ENCODE assay signal across 31 cellular contexts in genomic region chr7:96116173-96116572, GRCh38.
"Had no signal": no experiment of that assay in that cellular context is flagged by ENCODE, and none has a peak within 500 bp of the region (broad histone marks: within the 10 kb centered on the region; RNA-seq: fewer than 3 reads in every experiment).

No MANE protein-coding gene starts in this region.

- DNase-seq: activated CD4-positive, alpha-beta T cell treated with anti-CD3 and anti-CD28 coated beads, Interleukin-2, amount 10 ng/mL, durations not matched to agents 24 days and 14 days; activated CD4-positive, alpha-beta T cell treated with anti-CD3 and anti-CD28 coated beads, Interleukin-2, amount 50 U/mL, for 4 hours; activated CD8-positive, alpha-beta T cell treated with anti-CD3 and anti-CD28 coated beads for 36 hours; activated effector memory CD4-positive, alpha-beta T cell treated with anti-CD3 and anti-CD28 coated beads, Interleukin-2, amount 50 U/mL, for 16 hours; activated naive CD4-positive, alpha-beta T cell; activated naive CD8-positive, alpha-beta T cell treated with anti-CD3 and anti-CD28 coated beads, Interleukin-2, amount 10 ng/mL, durations not matched to agents 7 days and 5 days; activated T-cell treated with anti-CD3 and anti-CD28 coated beads, Interleukin-2, amount 50 U/mL, for 1 hour; activated T-cell treated with anti-CD3 and anti-CD28 coated beads, Interleukin-2, amount 50 U/mL, for 72 hours; amygdala; body of pancreas; Karpas-422; KBM-7; NCI-H1105; NCI-H1417 treated with DMSO at 0.1 percent for 48 hours; NCI-H2029; NCI-H2107; NCI-H226; NCI-H446 treated with DMSO at 0.1 percent for 48 hours; NCI-H524; NCI-H69; NK-92 treated with Interleukin-12 subunit alpha and Interleukin-12 subunit beta, amount 100 ng/mL, for 24 hours; PC-9; SIG-M5; T-cell; T-helper 17 cell had no signal

- H3K27me3 ChIP-seq: body of pancreas, breast epithelium had no signal

- H3K9me3 ChIP-seq: body of pancreas had no signal

- H3K4me2 ChIP-seq: PC-9 had no signal

- H3K4me1 Mint-ChIP-seq: activated CD4-positive, alpha-beta T cell treated with anti-CD3 and anti-CD28 coated beads, Interleukin-2, amount 10 ng/mL, durations not matched to agents 24 days and 14 days; activated naive CD4-positive, alpha-beta T cell treated with anti-CD3 and anti-CD28 coated beads, Interleukin-2, amount 50 U/mL, for 24 hours; activated naive CD8-positive, alpha-beta T cell treated with anti-CD3 and anti-CD28 coated beads, Interleukin-2, amount 10 ng/mL, durations not matched to agents 7 days and 5 days; activated T-helper 17 cell treated with anti-CD3 and anti-CD28 coated beads, Interleukin-2, amount 50 U/mL, for 72 hours; T-cell; T-helper 17 cell had no signal

- H3K9me3 Mint-ChIP-seq: activated CD4-positive, alpha-beta T cell treated with anti-CD3 and anti-CD28 coated beads, Interleukin-2, amount 10 ng/mL, durations not matched to agents 24 days and 14 days; activated CD8-positive, alpha-beta T cell treated with anti-CD3 and anti-CD28 coated beads for 36 hours; activated naive CD8-positive, alpha-beta T cell treated with anti-CD3 and anti-CD28 coated beads, Interleukin-2, amount 10 ng/mL, durations not matched to agents 7 days and 5 days; activated T-helper 17 cell treated with anti-CD3 and anti-CD28 coated beads, Interleukin-2, amount 50 U/mL, for 72 hours had no signal

- H3K4me3 ChIP-seq: body of pancreas, breast epithelium, PC-9 had no signal

- H2AFZ ChIP-seq: PC-9 had no signal

- H3K4me1 ChIP-seq: body of pancreas, breast epithelium had no signal

- H3K4me3 Mint-ChIP-seq: activated CD4-positive, alpha-beta T cell treated with anti-CD3 and anti-CD28 coated beads, Interleukin-2, amount 10 ng/mL, durations not matched to agents 24 days and 14 days; activated CD8-positive, alpha-beta T cell treated with anti-CD3 and anti-CD28 coated beads for 36 hours; activated naive CD4-positive, alpha-beta T cell treated with anti-CD3 and anti-CD28 coated beads, Interleukin-2, amount 50 U/mL, for 24 hours; activated naive CD8-positive, alpha-beta T cell treated with anti-CD3 and anti-CD28 coated beads, Interleukin-2, amount 10 ng/mL, durations not matched to agents 7 days and 5 days; activated T-cell treated with anti-CD3 and anti-CD28 coated beads, Interleukin-2, amount 50 U/mL, for 72 hours; activated T-helper 17 cell treated with anti-CD3 and anti-CD28 coated beads, Interleukin-2, amount 50 U/mL, for 72 hours; T-cell; T-helper 17 cell had no signal

- H3K27ac ChIP-seq: body of pancreas, breast epithelium, PC-9, RWPE1 had no signal

- ATAC-seq: activated CD8-positive, alpha-beta T cell treated with anti-CD3 and anti-CD28 coated beads for 36 hours; activated T-cell treated with anti-CD3 and anti-CD28 coated beads, Interleukin-2, amount 50 U/mL, for 72 hours; activated T-helper 17 cell treated with anti-CD3 and anti-CD28 coated beads, Interleukin-2, amount 50 U/mL, for 72 hours; body of pancreas; Right ventricle myocardium inferior; SK-N-SH treated with all-trans-retinoic acid at 6 μM for 48 hours; T-cell; T-helper 17 cell had no signal

- H3K36me3 ChIP-seq: breast epithelium had no signal

- H3K27ac Mint-ChIP-seq: activated CD4-positive, alpha-beta T cell treated with anti-CD3 and anti-CD28 coated beads, Interleukin-2, amount 10 ng/mL, durations not matched to agents 24 days and 14 days; activated CD8-positive, alpha-beta T cell treated with anti-CD3 and anti-CD28 coated beads for 36 hours; activated naive CD4-positive, alpha-beta T cell treated with anti-CD3 and anti-CD28 coated beads, Interleukin-2, amount 50 U/mL, for 24 hours; activated naive CD8-positive, alpha-beta T cell treated with anti-CD3 and anti-CD28 coated beads, Interleukin-2, amount 10 ng/mL, durations not matched to agents 7 days and 5 days; activated T-cell treated with anti-CD3 and anti-CD28 coated beads, Interleukin-2, amount 50 U/mL, for 72 hours; activated T-helper 17 cell treated with anti-CD3 and anti-CD28 coated beads, Interleukin-2, amount 50 U/mL, for 72 hours; T-cell; T-helper 17 cell had no signal

- H3K27me3 Mint-ChIP-seq: T-helper 17 cell had no signal
